ENCODE assay signal across 1 cellular context in genomic region chr16:11144122-11144521, GRCh38.
TF ChIP-seq lines count a peak whose summit lies in the region.

No MANE protein-coding gene starts in this region.

TF ChIP-seq in liver, 16 proteins besides CTCF, POLR2A, EP300 and RAD21 (continued from another document):
- TF ChIP-seq REST (IDR thresholded peaks at IDR 0.05) (no peak), TAF1 (conservative IDR thresholded peaks at IDR 0.05) (no peak), ZBTB33 (IDR thresholded peaks at IDR 0.05) (no peak), FOXA2 (IDR thresholded peaks at IDR 0.05) (no peak), HNF4G (IDR thresholded peaks at IDR 0.05) (no peak), YY1 (IDR thresholded peaks at IDR 0.05) (no peak), EGR1 (IDR thresholded peaks at IDR 0.05; ENCODE audit: low read depth in 2 of 2) (no peak), JUND (IDR thresholded peaks at IDR 0.05) (no peak)
